18 cellular contexts compared by ENCODE assay signal in genomic region chr7:24143547-24143946, GRCh38.
DNase-seq lines count a peak whose midpoint lies in the region; ATAC-seq and TF ChIP-seq lines count a peak whose summit lies in the region.
"Had no signal": no experiment of that assay in that cellular context is flagged by ENCODE, and none has a peak within 500 bp of the region (broad histone marks: within the 10 kb centered on the region; RNA-seq: fewer than 3 reads in every experiment).

No MANE protein-coding gene starts in this region.

- TF ChIP-seq CTCF in GM23338 (conservative IDR thresholded peaks at IDR 0.05; ENCODE audit: low read depth in 2 of 2): no peak
- TF ChIP-seq CTCF in choroid plexus epithelial cell (conservative IDR thresholded peaks at IDR 0.05; ENCODE audit: low read depth, low read length): no peak

- no peaks in the 10 kb centered on the region for H3F3A ChIP-seq in GM23338 (replicated peaks; ENCODE audit: low read depth)

- H2AFZ ChIP-seq in GM23338: 0 out of 2 replicates have a peak overlapping the region, but pooled peaks have one; percentile 38

- H3K4me1 Mint-ChIP-seq in GM23338: no peaks in the 10 kb centered on the region

- DNase-seq in A172 (ENCODE audit: low spot score) (peak; percentile 88), GM23338 (ENCODE audit: low spot score) (no peak), MG63 (peak; percentile 40), choroid plexus epithelial cell (ENCODE audit: low read depth) (peak; percentile 26)
- DNase-seq: Calu3; CD8-positive, alpha-beta T cell; DMS53; NCI-H1417 treated with DMSO at 0.1 percent for 48 hours; NCI-H1930; NCI-H526 had no signal

- H3K4me3 ChIP-seq in GM23338 (no peak overlapping the region), MG63 (no peak overlapping the region), choroid plexus epithelial cell (ENCODE audit: low read depth, low read length) (no peak overlapping the region)
- H3K4me3 ChIP-seq: BLaER1 treated with 17β-estradiol and CSF1 and Interleukin-3, amounts not matched to agents 10 nM and 100 nM; HAP-1; K562; SJSA1 had no signal

- H3K36me3 ChIP-seq in GM23338 (ENCODE audit: insufficient read depth) (no peaks in the 10 kb centered on the region), MG63 (no peaks in the 10 kb centered on the region)
- H3K36me3 ChIP-seq: BLaER1 treated with 17β-estradiol and CSF1 and Interleukin-3, amounts not matched to agents 10 nM and 100 nM; HAP-1; SJSA1 had no signal

- no peak overlapping the region for H3K4me3 Mint-ChIP-seq in GM23338
- H3K4me3 Mint-ChIP-seq: CD8-positive, alpha-beta T cell had no signal

- H3K9me3 ChIP-seq in MG63: no peaks in the 10 kb centered on the region
- H3K9me3 ChIP-seq: BLaER1 treated with 17β-estradiol and CSF1 and Interleukin-3, amounts not matched to agents 10 nM and 100 nM; HAP-1 had no signal

- H3K4me2 ChIP-seq in GM23338: no peak overlapping the region
- H3K4me2 ChIP-seq: BLaER1 treated with 17β-estradiol and CSF1 and Interleukin-3, amounts not matched to agents 10 nM and 100 nM had no signal

- no peaks in the 10 kb centered on the region for H3K79me2 ChIP-seq in GM23338 (replicated peaks; ENCODE audit: insufficient read depth)

- no peaks in the 10 kb centered on the region for H3K27me3 Mint-ChIP-seq in GM23338 (ENCODE audit: insufficient read depth, low read depth, poor library complexity)

- H3K27me3 ChIP-seq in GM23338 (ENCODE audit: insufficient read depth) (no peaks in the 10 kb centered on the region), MG63 (no peaks in the 10 kb centered on the region)
- H3K27me3 ChIP-seq: BLaER1 treated with 17β-estradiol and CSF1 and Interleukin-3, amounts not matched to agents 10 nM and 100 nM had no signal

- ATAC-seq in GM23338: no peak
- no peak for ATAC-seq in HG03175 (IDR thresholded peaks at IDR 0.05; ENCODE audit: unreplicated experiment)
- ATAC-seq in GM18502 (IDR thresholded peaks at IDR 0.05; ENCODE audit: poor library complexity, unreplicated experiment): no peak
- no peak for ATAC-seq in GM21423 (IDR thresholded peaks at IDR 0.05; ENCODE audit: unreplicated experiment)
- ATAC-seq in esophagus mucosa: no peak
- ATAC-seq: CD8-positive, alpha-beta T cell; K562 had no signal

- H3K27ac ChIP-seq in GM23338 (ENCODE audit: low read depth): no peak overlapping the region
- H3K27ac ChIP-seq: BLaER1 treated with 17β-estradiol and CSF1 and Interleukin-3, amounts not matched to agents 10 nM and 100 nM; SJSA1 had no signal

- H3K4me1 ChIP-seq in GM23338 (ENCODE audit: insufficient read depth): no peaks in the 10 kb centered on the region
- H3K4me1 ChIP-seq: SJSA1 had no signal

- H3K27ac Mint-ChIP-seq in GM23338: no peak overlapping the region
- H3K27ac Mint-ChIP-seq: CD8-positive, alpha-beta T cell had no signal

- 0 out of 2 replicates have a peak, but pooled peaks cover 5% of the 10 kb centered on the region for H3K9me2 ChIP-seq in GM23338 (ENCODE audit: insufficient read depth)

- H3K9me3 Mint-ChIP-seq in GM23338: no peaks in the 10 kb centered on the region
- H3K9me3 Mint-ChIP-seq: CD8-positive, alpha-beta T cell had no signal

- H4K20me1 ChIP-seq in GM23338 (replicated peaks; ENCODE audit: insufficient read depth): no peaks in the 10 kb centered on the region
- H4K20me1 ChIP-seq: BLaER1 treated with 17β-estradiol and CSF1 and Interleukin-3, amounts not matched to agents 10 nM and 100 nM had no signal

- H3K36me3 Mint-ChIP-seq in GM23338 (ENCODE audit: low read depth): no peaks in the 10 kb centered on the region
- H3K36me3 Mint-ChIP-seq: CD8-positive, alpha-beta T cell had no signal

TF ChIP-seq in GM23338, 12 proteins besides CTCF, POLR2A, EP300 and RAD21 (continues in another document):
- no peak for TF ChIP-seq ZNF114 (CRISPR knock-in tag; IDR thresholded peaks at IDR 0.05)
- TF ChIP-seq STAT1 (IDR thresholded peaks at IDR 0.05; ENCODE audit: unreplicated experiment): no peak
- no peak for TF ChIP-seq REST (IDR thresholded peaks at IDR 0.05; ENCODE audit: unreplicated experiment)
- TF ChIP-seq EZH2phosphoT487 (IDR thresholded peaks at IDR 0.05; ENCODE audit: unreplicated experiment): no peak
- no peak for TF ChIP-seq EZH2 (IDR thresholded peaks at IDR 0.05; ENCODE audit: low read depth, unreplicated experiment)
- TF ChIP-seq, protein P1, sequence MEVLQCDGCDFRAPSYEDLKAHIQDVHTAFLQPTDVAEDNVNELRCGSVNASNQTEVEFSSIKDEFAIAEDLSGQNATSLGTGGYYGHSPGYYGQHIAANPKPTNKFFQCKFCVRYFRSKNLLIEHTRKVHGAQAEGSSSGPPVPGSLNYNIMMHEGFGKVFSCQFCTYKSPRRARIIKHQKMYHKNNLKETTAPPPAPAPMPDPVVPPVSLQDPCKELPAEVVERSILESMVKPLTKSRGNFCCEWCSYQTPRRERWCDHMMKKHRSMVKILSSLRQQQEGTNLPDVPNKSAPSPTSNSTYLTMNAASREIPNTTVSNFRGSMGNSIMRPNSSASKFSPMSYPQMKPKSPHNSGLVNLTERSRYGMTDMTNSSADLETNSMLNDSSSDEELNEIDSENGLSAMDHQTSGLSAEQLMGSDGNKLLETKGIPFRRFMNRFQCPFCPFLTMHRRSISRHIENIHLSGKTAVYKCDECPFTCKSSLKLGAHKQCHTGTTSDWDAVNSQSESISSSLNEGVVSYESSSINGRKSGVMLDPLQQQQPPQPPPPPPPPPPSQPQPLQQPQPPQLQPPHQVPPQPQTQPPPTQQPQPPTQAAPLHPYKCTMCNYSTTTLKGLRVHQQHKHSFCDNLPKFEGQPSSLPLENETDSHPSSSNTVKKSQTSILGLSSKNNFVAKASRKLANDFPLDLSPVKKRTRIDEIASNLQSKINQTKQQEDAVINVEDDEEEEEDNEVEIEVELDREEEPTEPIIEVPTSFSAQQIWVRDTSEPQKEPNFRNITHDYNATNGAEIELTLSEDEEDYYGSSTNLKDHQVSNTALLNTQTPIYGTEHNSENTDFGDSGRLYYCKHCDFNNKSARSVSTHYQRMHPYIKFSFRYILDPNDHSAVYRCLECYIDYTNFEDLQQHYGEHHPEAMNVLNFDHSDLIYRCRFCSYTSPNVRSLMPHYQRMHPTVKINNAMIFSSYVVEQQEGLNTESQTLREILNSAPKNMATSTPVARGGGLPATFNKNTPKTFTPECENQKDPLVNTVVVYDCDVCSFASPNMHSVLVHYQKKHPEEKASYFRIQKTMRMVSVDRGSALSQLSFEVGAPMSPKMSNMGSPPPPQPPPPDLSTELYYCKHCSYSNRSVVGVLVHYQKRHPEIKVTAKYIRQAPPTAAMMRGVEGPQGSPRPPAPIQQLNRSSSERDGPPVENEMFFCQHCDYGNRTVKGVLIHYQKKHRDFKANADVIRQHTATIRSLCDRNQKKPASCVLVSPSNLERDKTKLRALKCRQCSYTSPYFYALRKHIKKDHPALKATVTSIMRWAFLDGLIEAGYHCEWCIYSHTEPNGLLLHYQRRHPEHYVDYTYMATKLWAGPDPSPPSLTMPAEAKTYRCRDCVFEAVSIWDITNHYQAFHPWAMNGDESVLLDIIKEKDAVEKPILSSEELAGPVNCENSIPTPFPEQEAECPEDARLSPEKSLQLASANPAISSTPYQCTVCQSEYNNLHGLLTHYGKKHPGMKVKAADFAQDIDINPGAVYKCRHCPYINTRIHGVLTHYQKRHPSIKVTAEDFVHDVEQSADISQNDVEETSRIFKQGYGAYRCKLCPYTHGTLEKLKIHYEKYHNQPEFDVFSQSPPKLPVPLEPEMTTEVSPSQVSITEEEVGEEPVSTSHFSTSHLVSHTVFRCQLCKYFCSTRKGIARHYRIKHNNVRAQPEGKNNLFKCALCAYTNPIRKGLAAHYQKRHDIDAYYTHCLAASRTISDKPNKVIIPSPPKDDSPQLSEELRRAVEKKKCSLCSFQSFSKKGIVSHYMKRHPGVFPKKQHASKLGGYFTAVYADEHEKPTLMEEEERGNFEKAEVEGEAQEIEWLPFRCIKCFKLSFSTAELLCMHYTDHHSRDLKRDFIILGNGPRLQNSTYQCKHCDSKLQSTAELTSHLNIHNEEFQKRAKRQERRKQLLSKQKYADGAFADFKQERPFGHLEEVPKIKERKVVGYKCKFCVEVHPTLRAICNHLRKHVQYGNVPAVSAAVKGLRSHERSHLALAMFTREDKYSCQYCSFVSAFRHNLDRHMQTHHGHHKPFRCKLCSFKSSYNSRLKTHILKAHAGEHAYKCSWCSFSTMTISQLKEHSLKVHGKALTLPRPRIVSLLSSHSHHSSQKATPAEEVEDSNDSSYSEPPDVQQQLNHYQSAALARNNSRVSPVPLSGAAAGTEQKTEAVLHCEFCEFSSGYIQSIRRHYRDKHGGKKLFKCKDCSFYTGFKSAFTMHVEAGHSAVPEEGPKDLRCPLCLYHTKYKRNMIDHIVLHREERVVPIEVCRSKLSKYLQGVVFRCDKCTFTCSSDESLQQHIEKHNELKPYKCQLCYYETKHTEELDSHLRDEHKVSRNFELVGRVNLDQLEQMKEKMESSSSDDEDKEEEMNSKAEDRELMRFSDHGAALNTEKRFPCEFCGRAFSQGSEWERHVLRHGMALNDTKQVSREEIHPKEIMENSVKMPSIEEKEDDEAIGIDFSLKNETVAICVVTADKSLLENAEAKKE (CRISPR knock-in tag; IDR thresholded peaks at IDR 0.05): no peak
- TF ChIP-seq POLR2AphosphoS5 (IDR thresholded peaks at IDR 0.05; ENCODE audit: low read depth): no peak
